Comparison of ENCODE assay signal across 15 cellular contexts in the genomic region with DNA sequence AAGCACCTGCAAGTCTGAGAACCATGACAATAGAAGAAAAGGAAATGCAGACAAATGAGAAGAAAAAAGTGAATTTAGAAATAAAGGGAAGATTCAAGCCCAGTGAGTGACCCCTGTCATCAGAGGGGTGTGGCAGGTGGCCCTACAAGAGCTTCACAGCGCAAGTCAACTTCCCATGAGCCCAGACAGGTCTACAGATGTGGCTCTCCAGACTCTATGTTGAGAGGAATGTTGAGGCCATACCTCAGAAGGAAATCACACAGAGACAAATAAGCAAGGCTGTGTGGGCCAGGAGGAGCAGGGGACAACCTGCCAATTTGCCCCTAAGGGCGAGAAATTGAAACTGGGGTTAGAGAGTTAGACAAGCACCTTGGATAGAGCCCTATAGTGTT.
DNase-seq lines count a peak whose midpoint lies in the region; ATAC-seq, FAIRE-seq and TF ChIP-seq lines count a peak whose summit lies in the region.
"Had no signal": no experiment of that assay in that cellular context is flagged by ENCODE, and none has a peak within 500 bp of the region (broad histone marks: within the 10 kb centered on the region; RNA-seq: fewer than 3 reads in every experiment).

No MANE protein-coding gene starts in this region.

- H4K20me1 ChIP-seq in HepG2 (ENCODE audit: insufficient read depth, low read length): no peaks in the 10 kb centered on the region

- ATAC-seq in HG02884 (IDR thresholded peaks at IDR 0.05; ENCODE audit: unreplicated experiment) (peak; percentile 8), HG03175 (IDR thresholded peaks at IDR 0.05; ENCODE audit: unreplicated experiment) (no peak), HepG2 (no peak)
- no peak for ATAC-seq in stimulated activated memory B cell treated with anti-CD40 and anti-IgM and Interleukin-4, amounts not matched to agents 10 μg/mL and 1 μg/mL and 100 μg/mL, for 72 hours
- ATAC-seq: A549 had no signal

- H3K27me3 ChIP-seq in HepG2 (ENCODE audit: control insufficient read depth in 1 of 2, insufficient read depth in 2 of 2, low read length in 2 of 2): no peaks in the 10 kb centered on the region; a peak in 2 of 5 replicates
- H3K27me3 ChIP-seq: cardiac muscle cell, right lobe of liver had no signal

- no peaks in the 10 kb centered on the region for H3K27me3 Mint-ChIP-seq in activated CD4-positive, alpha-beta T cell treated with anti-CD3 and anti-CD28 coated beads, Interleukin-2, amount 10 ng/mL, durations not matched to agents 7 days and 5 days
- no peaks in the 10 kb centered on the region for H3K27me3 Mint-ChIP-seq in activated T-helper 1 cell treated with anti-CD3 and anti-CD28 coated beads, Interleukin-12 subunit alpha, Interleukin-12 subunit beta, Interleukin-2, Interleukin-4 antibody, amounts not matched to agents 30 ng/mL and 10 ng/mL and 1 ng/mL, durations not matched to agents 14 hours and 24 hours and 36 hours (ENCODE audit: insufficient read depth)
- H3K27me3 Mint-ChIP-seq in stimulated activated memory B cell treated with anti-CD40 and anti-IgM and Interleukin-4, amounts not matched to agents 10 μg/mL and 1 μg/mL and 100 μg/mL, for 72 hours: no peaks in the 10 kb centered on the region
- H3K27me3 Mint-ChIP-seq: activated naive CD8-positive, alpha-beta T cell had no signal

- no peak for FAIRE-seq in HepG2 (lab: Jason Lieb, UNC)
- FAIRE-seq: A549, G401.6, TTC549 had no signal

- no peak overlapping the region for H3K9ac ChIP-seq in HepG2 (ENCODE audit: insufficient read depth, low read depth, low read length)

- TF ChIP-seq POLR2A in HepG2 (IDR thresholded peaks at IDR 0.05; ENCODE audit: insufficient read depth in 1 of 2, low read depth in 2 of 2, low read length in 2 of 2): no peak

- H3K4me2 ChIP-seq in HepG2 (ENCODE audit: low read depth, low read length): no peak overlapping the region
- H3K4me2 ChIP-seq: A549 had no signal

- BruUV-seq in HepG2 (replicated peaks; lab: Mats Ljungman, UMichigan): no TSS peak

- POLR2A ChIA-PET in activated CD4-positive, alpha-beta T cell treated with anti-CD3 and anti-CD28 coated beads, Interleukin-2, amount 10 ng/mL, durations not matched to agents 7 days and 5 days (lab: Charles Lee): interaction anchor here (0.7 kb wide), 1 partner anchor 909 kb away, joined by 3 read pairs; no protein-coding TSS in a partner anchor
- POLR2A ChIA-PET in HepG2 (lab: Yijun Ruan, JAX): no interaction called here

- TF ChIP-seq EP300 in HepG2 (IDR thresholded peaks at IDR 0.05; ENCODE audit: low read depth in 2 of 2, low read length in 2 of 2) (no peak), HepG2 (CRISPR knock-in tag; IDR thresholded peaks at IDR 0.05; ENCODE audit: borderline replicate concordance) (no peak)

- H3K36me3 Mint-ChIP-seq in activated CD4-positive, alpha-beta T cell treated with anti-CD3 and anti-CD28 coated beads, Interleukin-2, amount 10 ng/mL, durations not matched to agents 7 days and 5 days (ENCODE audit: low read depth): no peaks in the 10 kb centered on the region
- H3K36me3 Mint-ChIP-seq in activated T-helper 1 cell treated with anti-CD3 and anti-CD28 coated beads, Interleukin-12 subunit alpha, Interleukin-12 subunit beta, Interleukin-2, Interleukin-4 antibody, amounts not matched to agents 30 ng/mL and 10 ng/mL and 1 ng/mL, durations not matched to agents 14 hours and 24 hours and 36 hours (ENCODE audit: low read depth): peaks cover 17% of the 10 kb centered on the region
- H3K36me3 Mint-ChIP-seq in stimulated activated memory B cell treated with anti-CD40 and anti-IgM and Interleukin-4, amounts not matched to agents 10 μg/mL and 1 μg/mL and 100 μg/mL, for 72 hours: no peaks in the 10 kb centered on the region
- H3K36me3 Mint-ChIP-seq: activated naive CD8-positive, alpha-beta T cell; memory B cell had no signal

- H3K4me3 Mint-ChIP-seq in activated CD4-positive, alpha-beta T cell treated with anti-CD3 and anti-CD28 coated beads, Interleukin-2, amount 10 ng/mL, durations not matched to agents 7 days and 5 days: no peak overlapping the region
- H3K4me3 Mint-ChIP-seq in activated T-helper 1 cell treated with anti-CD3 and anti-CD28 coated beads, Interleukin-12 subunit alpha, Interleukin-12 subunit beta, Interleukin-2, Interleukin-4 antibody, amounts not matched to agents 30 ng/mL and 10 ng/mL and 1 ng/mL, durations not matched to agents 14 hours and 24 hours and 36 hours: peak overlapping the region; percentile 28
- no peak overlapping the region for H3K4me3 Mint-ChIP-seq in stimulated activated memory B cell treated with anti-CD40 and anti-IgM and Interleukin-4, amounts not matched to agents 10 μg/mL and 1 μg/mL and 100 μg/mL, for 72 hours
- H3K4me3 Mint-ChIP-seq: activated naive CD8-positive, alpha-beta T cell; memory B cell had no signal

- in situ Hi-C loops in HepG2 (cut with HindIII; ENCODE audit: extremely low pct_ligation_motif_present, low pct_unique_long_range_greater_than_20kb): no loop called here

- H3K4me3 ChIP-seq in HepG2 (replicated peaks in 1 of 3; ENCODE audit: insufficient read depth in 1 of 3, low read depth in 2 of 3, low read length in 3 of 3): no peak overlapping the region
- H3K4me3 ChIP-seq: A549, cardiac muscle cell, right lobe of liver had no signal

- H3K4me1 ChIP-seq in HepG2 (ENCODE audit: insufficient read depth, low read length): no peaks in the 10 kb centered on the region
- H3K4me1 ChIP-seq: A549, right lobe of liver had no signal

- intact Hi-C loops in activated T-helper 1 cell treated with anti-CD3 and anti-CD28 coated beads, Interleukin-12 subunit alpha, Interleukin-12 subunit beta, Interleukin-2, Interleukin-4 antibody, amounts not matched to agents 30 ng/mL and 10 ng/mL and 1 ng/mL, durations not matched to agents 14 hours and 24 hours and 36 hours (cut with micrococcal nuclease): loop anchor here (1.0 to 10.0 kb wide), 26 partner anchors 16 to 909 kb away; no protein-coding TSS in a partner anchor
- intact Hi-C loops in HepG2 (cut with micrococcal nuclease; ENCODE audit: unreplicated experiment): no loop called here

- no peak for TF ChIP-seq RAD21 in HepG2 (CRISPR knock-in tag; IDR thresholded peaks at IDR 0.05)

- no peak overlapping the region for H2AFZ ChIP-seq in HepG2 (ENCODE audit: low read length)

- peak overlapping the region; percentile 48 for H3K27ac Mint-ChIP-seq in activated CD4-positive, alpha-beta T cell treated with anti-CD3 and anti-CD28 coated beads, Interleukin-2, amount 10 ng/mL, durations not matched to agents 7 days and 5 days
- peak overlapping the region; percentile 91 for H3K27ac Mint-ChIP-seq in activated T-helper 1 cell treated with anti-CD3 and anti-CD28 coated beads, Interleukin-12 subunit alpha, Interleukin-12 subunit beta, Interleukin-2, Interleukin-4 antibody, amounts not matched to agents 30 ng/mL and 10 ng/mL and 1 ng/mL, durations not matched to agents 14 hours and 24 hours and 36 hours
- H3K27ac Mint-ChIP-seq in stimulated activated memory B cell treated with anti-CD40 and anti-IgM and Interleukin-4, amounts not matched to agents 10 μg/mL and 1 μg/mL and 100 μg/mL, for 72 hours: peak overlapping the region; percentile 38
- H3K27ac Mint-ChIP-seq: activated naive CD8-positive, alpha-beta T cell; memory B cell had no signal

- WGBS in HepG2 (ENCODE audit: low lambda C conversion rate): 26% methylated on average over 2 of the region's 2 CpGs

- DNase-seq in activated CD4-positive, alpha-beta T cell treated with anti-CD3 and anti-CD28 coated beads, Interleukin-2, amount 10 ng/mL, durations not matched to agents 7 days and 5 days: no peak
- DNase-seq in activated CD4-positive, alpha-beta T cell treated with anti-CD3 and anti-CD28 coated beads, Interleukin-2, amount 50 U/mL, for 1 hour: no peak
- DNase-seq in activated T-helper 1 cell treated with anti-CD3 and anti-CD28 coated beads, Interleukin-12 subunit alpha, Interleukin-12 subunit beta, Interleukin-2, Interleukin-4 antibody, amounts not matched to agents 30 ng/mL and 10 ng/mL and 1 ng/mL, durations not matched to agents 14 hours and 24 hours and 36 hours (ENCODE audit: low spot score): no peak
- DNase-seq in nucleus accumbens (lab: John Stamatoyannopoulos, UW) (no peak), HepG2 (ENCODE audit: low spot score) (no peak)
- DNase-seq: right lobe of liver had no signal

- no peaks in the 10 kb centered on the region for H3K36me3 ChIP-seq in HepG2 (replicated peaks in 1 of 2; ENCODE audit: control insufficient read depth in 1 of 2, insufficient read depth in 2 of 2, low read length in 2 of 2)
- H3K36me3 ChIP-seq: cardiac muscle cell, right lobe of liver had no signal

- H3K9me3 ChIP-seq in HepG2 (ENCODE audit: low read length): no peaks in the 10 kb centered on the region
- H3K9me3 ChIP-seq: A549, right lobe of liver had no signal

- no peaks in the 10 kb centered on the region for H3K79me2 ChIP-seq in HepG2 (ENCODE audit: insufficient read depth, low read length)

- peaks cover 1% of the 10 kb centered on the region for H3K9me3 Mint-ChIP-seq in activated CD4-positive, alpha-beta T cell treated with anti-CD3 and anti-CD28 coated beads, Interleukin-2, amount 10 ng/mL, durations not matched to agents 7 days and 5 days
- H3K9me3 Mint-ChIP-seq in activated T-helper 1 cell treated with anti-CD3 and anti-CD28 coated beads, Interleukin-12 subunit alpha, Interleukin-12 subunit beta, Interleukin-2, Interleukin-4 antibody, amounts not matched to agents 30 ng/mL and 10 ng/mL and 1 ng/mL, durations not matched to agents 14 hours and 24 hours and 36 hours: peaks cover 14% of the 10 kb centered on the region
- no peaks in the 10 kb centered on the region for H3K9me3 Mint-ChIP-seq in stimulated activated memory B cell treated with anti-CD40 and anti-IgM and Interleukin-4, amounts not matched to agents 10 μg/mL and 1 μg/mL and 100 μg/mL, for 72 hours
- H3K9me3 Mint-ChIP-seq: memory B cell had no signal

- TF ChIP-seq CTCF in HepG2 (CRISPR knock-in tag; IDR thresholded peaks at IDR 0.05): no peak

- no peak overlapping the region for H3K27ac ChIP-seq in HepG2 (ENCODE audit: extremely low read length, insufficient read depth, low read length)
- H3K27ac ChIP-seq: A549, cardiac muscle cell, right lobe of liver had no signal

- H3K4me1 Mint-ChIP-seq in activated CD4-positive, alpha-beta T cell treated with anti-CD3 and anti-CD28 coated beads, Interleukin-2, amount 10 ng/mL, durations not matched to agents 7 days and 5 days: peaks cover 22% of the 10 kb centered on the region
- H3K4me1 Mint-ChIP-seq in activated T-helper 1 cell treated with anti-CD3 and anti-CD28 coated beads, Interleukin-12 subunit alpha, Interleukin-12 subunit beta, Interleukin-2, Interleukin-4 antibody, amounts not matched to agents 30 ng/mL and 10 ng/mL and 1 ng/mL, durations not matched to agents 14 hours and 24 hours and 36 hours (ENCODE audit: low read depth): peaks cover 41% of the 10 kb centered on the region
- H3K4me1 Mint-ChIP-seq in stimulated activated memory B cell treated with anti-CD40 and anti-IgM and Interleukin-4, amounts not matched to agents 10 μg/mL and 1 μg/mL and 100 μg/mL, for 72 hours: peaks cover 12% of the 10 kb centered on the region

- CTCF ChIA-PET in activated CD4-positive, alpha-beta T cell treated with anti-CD3 and anti-CD28 coated beads, Interleukin-2, amount 10 ng/mL, durations not matched to agents 7 days and 5 days (lab: Charles Lee): interaction anchor here (0.7 to 1.4 kb wide), 2 partner anchors 9 to 412 kb away, joined by 3 read pairs; no protein-coding TSS in a partner anchor
- CTCF ChIA-PET in HepG2 (lab: Yijun Ruan, JAX; ENCODE audit: low intra/inter-chr PET ratio, low total read pairs): no interaction called here

TF ChIP-seq in HepG2, 621 proteins besides CTCF, POLR2A, EP300 and RAD21 (continues in another document):
- no peak for TF ChIP-seq HDAC6 (IDR thresholded peaks at IDR 0.05; ENCODE audit: low read depth, low read length)

Comparison
In these comparisons a context has a peak if more than half of its experiments do, and no peak if none do; other contexts are left out.
1. H3K27ac Mint-ChIP-seq: peak in every context shown above with its lines; median percentile 91 in activated T-helper 1 cell treated with anti-CD3 and anti-CD28 coated beads, Interleukin-12 subunit alpha, Interleukin-12 subunit beta, Interleukin-2, Interleukin-4 antibody, amounts not matched to agents 30 ng/mL and 10 ng/mL and 1 ng/mL, durations not matched to agents 14 hours and 24 hours and 36 hours; 48 in activated CD4-positive, alpha-beta T cell treated with anti-CD3 and anti-CD28 coated beads, Interleukin-2, amount 10 ng/mL, durations not matched to agents 7 days and 5 days; 38 in stimulated activated memory B cell treated with anti-CD40 and anti-IgM and Interleukin-4, amounts not matched to agents 10 μg/mL and 1 μg/mL and 100 μg/mL, for 72 hours.